In genomic region chr4:153940916-153941315, GRCh38 we compare ENCODE assay signal across 1 cellular context.
TF ChIP-seq lines count a peak whose summit lies in the region.

No MANE protein-coding gene starts in this region.

TF ChIP-seq in GM23338, 12 proteins besides CTCF, POLR2A, EP300 and RAD21:
- TF ChIP-seq, protein P1, sequence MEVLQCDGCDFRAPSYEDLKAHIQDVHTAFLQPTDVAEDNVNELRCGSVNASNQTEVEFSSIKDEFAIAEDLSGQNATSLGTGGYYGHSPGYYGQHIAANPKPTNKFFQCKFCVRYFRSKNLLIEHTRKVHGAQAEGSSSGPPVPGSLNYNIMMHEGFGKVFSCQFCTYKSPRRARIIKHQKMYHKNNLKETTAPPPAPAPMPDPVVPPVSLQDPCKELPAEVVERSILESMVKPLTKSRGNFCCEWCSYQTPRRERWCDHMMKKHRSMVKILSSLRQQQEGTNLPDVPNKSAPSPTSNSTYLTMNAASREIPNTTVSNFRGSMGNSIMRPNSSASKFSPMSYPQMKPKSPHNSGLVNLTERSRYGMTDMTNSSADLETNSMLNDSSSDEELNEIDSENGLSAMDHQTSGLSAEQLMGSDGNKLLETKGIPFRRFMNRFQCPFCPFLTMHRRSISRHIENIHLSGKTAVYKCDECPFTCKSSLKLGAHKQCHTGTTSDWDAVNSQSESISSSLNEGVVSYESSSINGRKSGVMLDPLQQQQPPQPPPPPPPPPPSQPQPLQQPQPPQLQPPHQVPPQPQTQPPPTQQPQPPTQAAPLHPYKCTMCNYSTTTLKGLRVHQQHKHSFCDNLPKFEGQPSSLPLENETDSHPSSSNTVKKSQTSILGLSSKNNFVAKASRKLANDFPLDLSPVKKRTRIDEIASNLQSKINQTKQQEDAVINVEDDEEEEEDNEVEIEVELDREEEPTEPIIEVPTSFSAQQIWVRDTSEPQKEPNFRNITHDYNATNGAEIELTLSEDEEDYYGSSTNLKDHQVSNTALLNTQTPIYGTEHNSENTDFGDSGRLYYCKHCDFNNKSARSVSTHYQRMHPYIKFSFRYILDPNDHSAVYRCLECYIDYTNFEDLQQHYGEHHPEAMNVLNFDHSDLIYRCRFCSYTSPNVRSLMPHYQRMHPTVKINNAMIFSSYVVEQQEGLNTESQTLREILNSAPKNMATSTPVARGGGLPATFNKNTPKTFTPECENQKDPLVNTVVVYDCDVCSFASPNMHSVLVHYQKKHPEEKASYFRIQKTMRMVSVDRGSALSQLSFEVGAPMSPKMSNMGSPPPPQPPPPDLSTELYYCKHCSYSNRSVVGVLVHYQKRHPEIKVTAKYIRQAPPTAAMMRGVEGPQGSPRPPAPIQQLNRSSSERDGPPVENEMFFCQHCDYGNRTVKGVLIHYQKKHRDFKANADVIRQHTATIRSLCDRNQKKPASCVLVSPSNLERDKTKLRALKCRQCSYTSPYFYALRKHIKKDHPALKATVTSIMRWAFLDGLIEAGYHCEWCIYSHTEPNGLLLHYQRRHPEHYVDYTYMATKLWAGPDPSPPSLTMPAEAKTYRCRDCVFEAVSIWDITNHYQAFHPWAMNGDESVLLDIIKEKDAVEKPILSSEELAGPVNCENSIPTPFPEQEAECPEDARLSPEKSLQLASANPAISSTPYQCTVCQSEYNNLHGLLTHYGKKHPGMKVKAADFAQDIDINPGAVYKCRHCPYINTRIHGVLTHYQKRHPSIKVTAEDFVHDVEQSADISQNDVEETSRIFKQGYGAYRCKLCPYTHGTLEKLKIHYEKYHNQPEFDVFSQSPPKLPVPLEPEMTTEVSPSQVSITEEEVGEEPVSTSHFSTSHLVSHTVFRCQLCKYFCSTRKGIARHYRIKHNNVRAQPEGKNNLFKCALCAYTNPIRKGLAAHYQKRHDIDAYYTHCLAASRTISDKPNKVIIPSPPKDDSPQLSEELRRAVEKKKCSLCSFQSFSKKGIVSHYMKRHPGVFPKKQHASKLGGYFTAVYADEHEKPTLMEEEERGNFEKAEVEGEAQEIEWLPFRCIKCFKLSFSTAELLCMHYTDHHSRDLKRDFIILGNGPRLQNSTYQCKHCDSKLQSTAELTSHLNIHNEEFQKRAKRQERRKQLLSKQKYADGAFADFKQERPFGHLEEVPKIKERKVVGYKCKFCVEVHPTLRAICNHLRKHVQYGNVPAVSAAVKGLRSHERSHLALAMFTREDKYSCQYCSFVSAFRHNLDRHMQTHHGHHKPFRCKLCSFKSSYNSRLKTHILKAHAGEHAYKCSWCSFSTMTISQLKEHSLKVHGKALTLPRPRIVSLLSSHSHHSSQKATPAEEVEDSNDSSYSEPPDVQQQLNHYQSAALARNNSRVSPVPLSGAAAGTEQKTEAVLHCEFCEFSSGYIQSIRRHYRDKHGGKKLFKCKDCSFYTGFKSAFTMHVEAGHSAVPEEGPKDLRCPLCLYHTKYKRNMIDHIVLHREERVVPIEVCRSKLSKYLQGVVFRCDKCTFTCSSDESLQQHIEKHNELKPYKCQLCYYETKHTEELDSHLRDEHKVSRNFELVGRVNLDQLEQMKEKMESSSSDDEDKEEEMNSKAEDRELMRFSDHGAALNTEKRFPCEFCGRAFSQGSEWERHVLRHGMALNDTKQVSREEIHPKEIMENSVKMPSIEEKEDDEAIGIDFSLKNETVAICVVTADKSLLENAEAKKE (CRISPR knock-in tag; IDR thresholded peaks at IDR 0.05): 0 out of 2 replicates have a peak, but pooled peaks have one; percentile 3
- TF ChIP-seq EZH2phosphoT487 (IDR thresholded peaks at IDR 0.05; ENCODE audit: unreplicated experiment) (no peak), ZNF331 (CRISPR knock-in tag; IDR thresholded peaks at IDR 0.05; ENCODE audit: low read depth) (no peak)
